20 cellular contexts compared by ENCODE assay signal in the genomic region with DNA sequence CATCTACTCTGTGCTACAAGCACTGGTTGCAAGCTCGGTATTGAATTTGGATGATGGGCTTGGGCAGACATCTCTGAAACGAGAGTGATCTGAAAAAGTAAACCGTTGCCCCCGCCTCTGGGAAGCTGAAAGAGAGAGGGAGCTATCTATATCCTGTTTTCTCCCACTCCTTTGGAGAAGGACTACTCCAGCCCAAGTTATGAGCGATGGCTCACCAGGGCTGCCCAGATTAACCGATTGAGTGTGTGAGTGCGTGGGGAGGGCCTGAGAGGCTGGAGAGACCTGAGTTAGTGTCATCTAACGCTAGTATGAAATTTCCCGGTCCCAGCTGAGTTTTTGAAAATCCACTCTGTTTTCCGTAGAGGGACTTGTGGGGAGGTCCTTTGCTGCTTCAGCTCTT. TPM values are rescaled to one million over a fixed set of nuclear protein-coding genes. Genes with fewer than 3 reads are reported as not detected.
DNase-seq lines count a peak whose midpoint lies in the region; ATAC-seq, FAIRE-seq and TF ChIP-seq lines count a peak whose summit lies in the region.
"Had no signal": no experiment of that assay in that cellular context is flagged by ENCODE, and none has a peak within 500 bp of the region (broad histone marks: within the 10 kb centered on the region; RNA-seq: fewer than 3 reads in every experiment).

No MANE protein-coding gene starts in this region.

- H4K5ac ChIP-seq in H9 (ENCODE audit: insufficient read length, low read depth, low read length): no peak overlapping the region

- H2AFZ ChIP-seq in H9 (ENCODE audit: low read length): no peak overlapping the region
- H2AFZ ChIP-seq: GM23338 had no signal

- H3K4me1 Mint-ChIP-seq in H9: peaks cover 10 to 22% of the 10 kb centered on the region in 2 experiments; a peak in 3 of 4 replicates
- no peaks in the 10 kb centered on the region for H3K4me1 Mint-ChIP-seq in activated CD4-positive, alpha-beta memory T cell treated with anti-CD3 and anti-CD28 coated beads for 36 hours (ENCODE audit: low read depth)
- H3K4me1 Mint-ChIP-seq: B cell had no signal

- no peak overlapping the region for H2BK5ac ChIP-seq in H9 (ENCODE audit: insufficient read length, low read length)

- no peak overlapping the region for H2BK120ac ChIP-seq in H9 (ENCODE audit: low read depth, low read length, poor library complexity, severe bottlenecking)

- no peak for TF ChIP-seq CTCF in H9 (conservative IDR thresholded peaks at IDR 0.05)

- H3K56ac ChIP-seq in H9 (ENCODE audit: insufficient read length, low read depth, low read length): no peak overlapping the region

- H3K9me3 Mint-ChIP-seq in H9: peaks cover 3 to 4% of the 10 kb centered on the region in 2 experiments; a peak in 3 of 5 replicates
- H3K9me3 Mint-ChIP-seq in activated CD4-positive, alpha-beta memory T cell treated with anti-CD3 and anti-CD28 coated beads for 36 hours: peaks cover 10% of the 10 kb centered on the region

- H3K27ac Mint-ChIP-seq in H9: peak overlapping the region in 1 of 3 experiments; percentile 60; a peak in 2 of 7 replicates
- H3K27ac Mint-ChIP-seq in activated CD4-positive, alpha-beta memory T cell treated with anti-CD3 and anti-CD28 coated beads for 36 hours: no peak overlapping the region
- H3K27ac Mint-ChIP-seq: B cell; CD8-positive, alpha-beta T cell; GM23338 had no signal

- no peak overlapping the region for H3K4me2 ChIP-seq in H9 (ENCODE audit: insufficient read depth, insufficient read length, low read length)
- H3K4me2 ChIP-seq: GM23338 had no signal

- H2AK5ac ChIP-seq in H9 (ENCODE audit: insufficient read length, low read length): no peak overlapping the region

- H3K36me3 Mint-ChIP-seq in H9 (ENCODE audit: insufficient read depth in 1 of 3, low read depth in 3 of 3): peaks cover 5 to 13% (median 9%) of the 10 kb centered on the region in 3 experiments
- H3K36me3 Mint-ChIP-seq in activated CD4-positive, alpha-beta memory T cell treated with anti-CD3 and anti-CD28 coated beads for 36 hours: peaks cover 5% of the 10 kb centered on the region
- H3K36me3 Mint-ChIP-seq: CD8-positive, alpha-beta T cell had no signal

- H3K27me3 Mint-ChIP-seq in H9 (ENCODE audit: low read depth): no peaks in the 10 kb centered on the region
- no peaks in the 10 kb centered on the region for H3K27me3 Mint-ChIP-seq in activated CD4-positive, alpha-beta memory T cell treated with anti-CD3 and anti-CD28 coated beads for 36 hours

- no peak overlapping the region for H4K91ac ChIP-seq in H9 (ENCODE audit: insufficient read length, low read depth, low read length)

- POLR2A ChIA-PET in activated CD4-positive, alpha-beta memory T cell treated with anti-CD3 and anti-CD28 coated beads for 36 hours (lab: Charles Lee): interaction anchor here (0.6 kb wide), 1 partner anchor 83 kb away, joined by 3 read pairs; no protein-coding TSS in a partner anchor

- intact Hi-C loops in activated CD4-positive, alpha-beta memory T cell treated with anti-CD3 and anti-CD28 coated beads for 36 hours (cut with micrococcal nuclease): no loop called here

- no peaks in the 10 kb centered on the region for H3K79me1 ChIP-seq in H9 (ENCODE audit: insufficient read depth, low read depth, low read length, poor library complexity, severe bottlenecking)

- no peak overlapping the region for H2BK12ac ChIP-seq in H9 (ENCODE audit: insufficient read length, low read depth, low read length)

- no peak overlapping the region for H3K4ac ChIP-seq in H9 (ENCODE audit: low read depth, low read length)

- DNase-seq in H9 (no peak), middle frontal gyrus (ENCODE audit: extremely low spot score, low spot score) (peak; percentile 13), urothelium cell line (ENCODE audit: low spot score) (no peak), DMS53 (lab: John Stamatoyannopoulos, UW) (no peak)
- no peak for DNase-seq in activated CD4-positive, alpha-beta memory T cell treated with anti-CD3 and anti-CD28 coated beads for 36 hours
- DNase-seq: 8988T; Calu3; CD8-positive, alpha-beta T cell; DND-41; EL had no signal

- CTCF ChIA-PET in activated CD4-positive, alpha-beta memory T cell treated with anti-CD3 and anti-CD28 coated beads for 36 hours (lab: Charles Lee): no interaction called here

- no peak overlapping the region for H3K23ac ChIP-seq in H9 (ENCODE audit: insufficient read length, low read depth, low read length)

- no peak for ATAC-seq in HG03521 (IDR thresholded peaks at IDR 0.05; ENCODE audit: unreplicated experiment)
- ATAC-seq: CD8-positive, alpha-beta T cell; HepG2 had no signal

- no peaks in the 10 kb centered on the region for H3K79me2 ChIP-seq in H9 (ENCODE audit: insufficient read depth, low read length)

- H3K27ac ChIP-seq in H9 (ENCODE audit: insufficient read length, low read depth, low read length) (no peak overlapping the region), angular gyrus (ENCODE audit: low read depth, low read length) (peak overlapping the region; percentile 18)
- H3K27ac ChIP-seq: BLaER1 treated with 17β-estradiol and CSF1 and Interleukin-3, amounts not matched to agents 10 nM and 100 nM had no signal

- H2BK20ac ChIP-seq in H9 (ENCODE audit: low read depth, low read length, poor library complexity, severe bottlenecking): no peak overlapping the region

- FAIRE-seq in urothelium cell line (lab: Jason Lieb, UNC): peak; percentile 35
- FAIRE-seq: G401.6, GM12891, GM19239, H54, HepG2 had no signal

- no peak overlapping the region for H3K18ac ChIP-seq in H9 (ENCODE audit: insufficient read length, low read depth, low read length)

- H4K8ac ChIP-seq in H9 (replicated peaks; ENCODE audit: insufficient read length, low read depth, low read length): no peak overlapping the region

- no peak overlapping the region for H3K4me3 Mint-ChIP-seq in H9
- no peak overlapping the region for H3K4me3 Mint-ChIP-seq in activated CD4-positive, alpha-beta memory T cell treated with anti-CD3 and anti-CD28 coated beads for 36 hours
- H3K4me3 Mint-ChIP-seq: B cell; CD8-positive, alpha-beta T cell; GM23338 had no signal

- peak overlapping the region; percentile 37; the same call in 1 of the 2 replicates for H2BK15ac ChIP-seq in H9 (ENCODE audit: low read depth, low read length)

- no peaks in the 10 kb centered on the region; the same call in 1 of the 2 replicates for H3K4me1 ChIP-seq in H9 (ENCODE audit: insufficient read depth, low read length)

- H3T11ph ChIP-seq in H9 (ENCODE audit: low read length): no peak overlapping the region

- H3K14ac ChIP-seq in H9 (ENCODE audit: insufficient read depth, low read length): no peak overlapping the region

- H3K27me3 ChIP-seq in H9 (ENCODE audit: insufficient read depth, low read length): no peaks in the 10 kb centered on the region
- H3K27me3 ChIP-seq: BLaER1 treated with 17β-estradiol and CSF1 and Interleukin-3, amounts not matched to agents 10 nM and 100 nM had no signal

- no peaks in the 10 kb centered on the region for H3K23me2 ChIP-seq in H9 (ENCODE audit: insufficient read length, low read depth, low read length, poor library complexity, severe bottlenecking)

- no peaks in the 10 kb centered on the region for H3K9me3 ChIP-seq in H9 (ENCODE audit: control insufficient read depth, low read depth, low read length)

- WGBS in H9 (ENCODE audit: extremely low coverage, insufficient read length, low lambda C conversion rate): no CpG with 5 or more reads among the region's 10 CpGs

- no peak overlapping the region for H3K9ac ChIP-seq in H9 (ENCODE audit: extremely low read depth, insufficient read length, low read length)
- H3K9ac ChIP-seq: BLaER1 treated with 17β-estradiol and CSF1 and Interleukin-3, amounts not matched to agents 10 nM and 100 nM had no signal

- H4K20me1 ChIP-seq in H9 (ENCODE audit: control insufficient read depth, insufficient read depth, insufficient read length): no peaks in the 10 kb centered on the region

RNA-seq across cellular contexts. Expression of a gene that starts 11.5 kb away (rescaled TPM):
- 4.6 and 4.9 TPM in 2 replicates for total RNA-seq in H9 (2021)
- total RNA-seq in activated CD4-positive, alpha-beta memory T cell treated with anti-CD3 and anti-CD28 coated beads for 36 hours: under 1 TPM in 1 of 2 experiments, not detected in 1; 0.38 TPM
